ENCODE assay signal across 8 cellular contexts in the genomic region with DNA sequence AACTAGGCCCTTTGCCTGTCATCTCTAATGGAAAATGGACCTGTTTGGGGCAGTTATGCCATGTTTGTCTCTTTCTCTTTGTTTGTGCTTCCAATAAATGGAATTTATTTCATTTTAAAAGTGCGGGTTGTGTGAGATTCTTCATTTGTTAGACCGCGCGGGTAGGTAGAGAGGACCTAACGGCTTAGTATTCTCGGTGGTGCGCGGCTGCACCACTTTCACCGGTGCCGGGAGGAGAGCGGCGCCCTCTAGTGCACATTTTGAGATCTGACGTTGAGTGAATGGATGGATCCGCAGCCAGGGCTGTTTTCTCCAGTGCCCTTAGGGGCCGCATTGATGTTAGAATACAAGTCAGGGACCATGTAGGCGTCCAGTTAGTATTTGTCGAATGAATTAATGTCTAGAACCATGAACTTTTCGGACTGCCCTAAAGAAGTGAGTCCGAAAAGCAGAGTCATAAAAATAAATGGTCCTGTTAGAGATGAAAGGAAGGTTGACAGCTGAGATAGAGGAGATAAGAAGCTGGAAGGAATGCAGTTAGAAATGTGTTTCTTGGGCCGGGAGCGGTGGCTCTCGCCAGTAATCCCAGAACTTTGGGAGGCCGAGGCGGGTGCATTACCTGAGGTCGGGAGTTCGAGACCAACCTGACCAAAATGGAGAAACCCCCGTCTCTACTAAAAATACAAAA. TPM values are rescaled to one million over a fixed set of nuclear protein-coding genes. Genes with fewer than 3 reads are reported as not detected.
DNase-seq lines count a peak whose midpoint lies in the region; ATAC-seq and TF ChIP-seq lines count a peak whose summit lies in the region.

No MANE protein-coding gene starts in this region.

- DNase-seq in KBM-7 (peak; percentile 83), OCI-M1 (lab: John Stamatoyannopoulos, UW) (peak; percentile 89), activated T-cell treated with anti-CD3 and anti-CD28 coated beads for 1 hour (ENCODE audit: low read depth) (peak; percentile 86), erythroblast (lab: John Stamatoyannopoulos, UW) (peak; percentile 79 to 87)
- peak; percentile 89 for DNase-seq in natural killer cell treated with Interleukin-12 subunit alpha and Interleukin-12 subunit beta and Interleukin-15 and Interleukin-18, amount 100 ng/mL, for 72 hours (ENCODE audit: low spot score)
- peak; percentile 61 to 85 (median 72) for DNase-seq in stimulated activated naive CD4-positive, alpha-beta T cell (lab: John Stamatoyannopoulos, UW)

- H3K36me3 Mint-ChIP-seq in natural killer cell treated with Interleukin-12 subunit alpha and Interleukin-12 subunit beta and Interleukin-15 and Interleukin-18, amount 100 ng/mL, for 72 hours, result no peaks in the 10 kb centered on the region

- H3K4me1 Mint-ChIP-seq in natural killer cell treated with Interleukin-12 subunit alpha and Interleukin-12 subunit beta and Interleukin-15 and Interleukin-18, amount 100 ng/mL, for 72 hours (ENCODE audit: low read depth in 2 of 2), result peaks cover 5 to 8% of the 10 kb centered on the region in 2 donors

- ATAC-seq in GM21723 (IDR thresholded peaks at IDR 0.05; ENCODE audit: unreplicated experiment), result peak; percentile 98
- ATAC-seq in natural killer cell treated with Interleukin-12 subunit alpha and Interleukin-12 subunit beta and Interleukin-15 and Interleukin-18, amount 100 ng/mL, for 72 hours, result peak; percentile 94 to 95

- H3K4me3 ChIP-seq in DOHH2 (ENCODE audit: low read length), result no peak overlapping the region

- peak overlapping the region; percentile 1 for H3K4me3 Mint-ChIP-seq in natural killer cell treated with Interleukin-12 subunit alpha and Interleukin-12 subunit beta and Interleukin-15 and Interleukin-18, amount 100 ng/mL, for 72 hours

- no peak for TF ChIP-seq POLR2A in erythroblast (IDR thresholded peaks at IDR 0.05; ENCODE audit: low read length)

- peak; percentile 90 for TF ChIP-seq CTCF in DOHH2 (IDR thresholded peaks at IDR 0.05; ENCODE audit: low read depth, low read length, poor library complexity, severe bottlenecking)

- H3K27ac Mint-ChIP-seq in natural killer cell treated with Interleukin-12 subunit alpha and Interleukin-12 subunit beta and Interleukin-15 and Interleukin-18, amount 100 ng/mL, for 72 hours, result peak overlapping the region; percentile 48 to 58

- H3K4me1 ChIP-seq in DOHH2 (ENCODE audit: control insufficient read depth, low read length), result peaks cover 4% of the 10 kb centered on the region

- peaks cover 3 to 5% of the 10 kb centered on the region in 2 donors for H3K27me3 Mint-ChIP-seq in natural killer cell treated with Interleukin-12 subunit alpha and Interleukin-12 subunit beta and Interleukin-15 and Interleukin-18, amount 100 ng/mL, for 72 hours

- in situ Hi-C loops in KBM-7 (cut with MboI; ENCODE audit: low pct_unique_long_range_greater_than_20kb, low sequenced_read_pairs), result no loop called here

- H4K20me1 ChIP-seq in DOHH2 (ENCODE audit: control insufficient read depth, insufficient read depth, low read depth, low read length), result no peaks in the 10 kb centered on the region

- H3F3A ChIP-seq in DOHH2 (ENCODE audit: control insufficient read depth, insufficient read depth), result no peaks in the 10 kb centered on the region

- H3K79me2 ChIP-seq in DOHH2 (ENCODE audit: control insufficient read depth, low read length), result no peaks in the 10 kb centered on the region

- peaks cover 9% of the 10 kb centered on the region for H3K27me3 ChIP-seq in DOHH2 (ENCODE audit: control insufficient read depth, low read length)

- no peak overlapping the region for H3K27ac ChIP-seq in DOHH2 (ENCODE audit: low read depth, low read length)

- no peaks in the 10 kb centered on the region for H3K9me3 Mint-ChIP-seq in natural killer cell treated with Interleukin-12 subunit alpha and Interleukin-12 subunit beta and Interleukin-15 and Interleukin-18, amount 100 ng/mL, for 72 hours

- no peaks in the 10 kb centered on the region for H3K9me2 ChIP-seq in DOHH2 (replicated peaks; ENCODE audit: control insufficient read depth, low read length)

- no peaks in the 10 kb centered on the region for H3K9me3 ChIP-seq in DOHH2 (ENCODE audit: control insufficient read depth, insufficient read depth, low read length)

- H3K4me2 ChIP-seq in DOHH2 (ENCODE audit: low read length), result peak overlapping the region; percentile 30

- H3K36me3 ChIP-seq in DOHH2 (ENCODE audit: control insufficient read depth, low read length), result no peaks in the 10 kb centered on the region

RNA-seq across cellular contexts. Expression of a gene that starts 29.3 kb away (rescaled TPM):
- 10 to 100 TPM; 10.2 to 13.7 TPM for total RNA-seq in natural killer cell treated with Interleukin-12 subunit alpha and Interleukin-12 subunit beta and Interleukin-15 and Interleukin-18, amount 100 ng/mL, for 72 hours

RNA-seq across cellular contexts. Expression of a gene that starts 42.0 kb away (rescaled TPM):
- total RNA-seq in natural killer cell treated with Interleukin-12 subunit alpha and Interleukin-12 subunit beta and Interleukin-15 and Interleukin-18, amount 100 ng/mL, for 72 hours, result 1 to 10 TPM; 4.0 to 5.1 TPM

RNA-seq across cellular contexts. Expression of a gene that starts 52.5 kb away (rescaled TPM):
- total RNA-seq in natural killer cell treated with Interleukin-12 subunit alpha and Interleukin-12 subunit beta and Interleukin-15 and Interleukin-18, amount 100 ng/mL, for 72 hours, result 10 to 100 TPM; 53.9 to 84.2 TPM
